ENCODE assay signal across 12 cellular contexts in the genomic region with DNA sequence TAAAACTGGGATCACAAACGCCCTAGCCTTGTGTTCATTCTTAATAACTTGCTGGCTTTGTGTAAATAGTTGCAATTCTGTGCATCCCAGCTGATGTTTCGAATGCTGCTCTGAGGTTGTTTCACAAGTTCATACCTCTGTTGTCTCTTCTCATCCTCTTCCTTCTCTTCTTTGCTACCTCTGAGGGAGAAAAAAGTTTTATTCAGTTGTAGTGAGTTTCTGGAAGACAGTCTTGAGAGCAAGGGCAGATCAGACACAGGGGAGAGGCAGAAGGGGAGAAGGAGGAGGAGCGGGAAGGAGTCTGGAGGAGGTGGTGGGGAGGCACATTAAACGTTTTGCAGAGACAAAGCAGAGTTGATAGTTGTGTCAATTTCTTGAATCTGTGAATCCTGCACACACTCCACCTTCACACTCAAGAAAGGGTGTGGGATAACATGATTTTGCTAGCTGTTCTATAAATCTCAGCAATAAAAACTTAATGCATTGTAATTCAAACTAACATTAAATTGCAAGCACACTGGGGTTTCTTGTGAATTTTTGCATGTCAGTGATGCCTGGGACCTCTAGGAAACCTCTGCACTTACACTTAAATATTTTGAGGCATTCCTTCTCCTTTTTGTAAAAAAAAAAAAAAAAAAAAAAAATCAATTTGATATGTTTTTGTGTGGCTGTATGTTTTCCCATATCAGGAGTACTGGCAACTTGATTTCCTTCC. TPM values are rescaled to one million over a fixed set of nuclear protein-coding genes. Genes with fewer than 3 reads are reported as not detected.
A peak's percentile ranks its signal among the peaks of the same experiment; 100 is the strongest.
DNase-seq lines count a peak whose midpoint lies in the region; ATAC-seq, FAIRE-seq and TF ChIP-seq lines count a peak whose summit lies in the region.
"Had no signal": no experiment of that assay in that cellular context is flagged by ENCODE, and none has a peak within 500 bp of the region (broad histone marks: within the 10 kb centered on the region; RNA-seq: fewer than 3 reads in every experiment).

No MANE protein-coding gene starts in this region.

- TF ChIP-seq POLR2A in right lobe of liver (IDR thresholded peaks at IDR 0.05) (no peak), HepG2 (IDR thresholded peaks at IDR 0.05; ENCODE audit: insufficient read depth in 1 of 2, low read depth in 2 of 2, low read length in 2 of 2) (no peak)

- peak overlapping the region in 2 of 3 donors; percentile 43 to 70 for H3K27ac ChIP-seq in right lobe of liver
- H3K27ac ChIP-seq in HepG2 (ENCODE audit: extremely low read length, insufficient read depth, low read length) = no peak overlapping the region
- no peak overlapping the region for H3K27ac ChIP-seq in neural progenitor cell

- 50% methylated on average over 4 of the region's 4 CpGs for WGBS in right lobe of liver (ENCODE audit: insufficient coverage, low coverage, low lambda C conversion rate, missing lambda C conversion rate)
- 61% methylated on average over 4 of the region's 4 CpGs for WGBS in HepG2 (ENCODE audit: low lambda C conversion rate)

- TF ChIP-seq CTCF in right lobe of liver (IDR thresholded peaks at IDR 0.05) (no peak), HepG2 (CRISPR knock-in tag; IDR thresholded peaks at IDR 0.05) (no peak), fibroblast of pulmonary artery (IDR thresholded peaks at IDR 0.05; ENCODE audit: low read length, missing control alignments) (no peak), neural progenitor cell (IDR thresholded peaks at IDR 0.05) (no peak)

- H3K27ac Mint-ChIP-seq in neural progenitor cell = no peak overlapping the region

- no peak overlapping the region for H3K4me2 ChIP-seq in HepG2 (ENCODE audit: low read depth, low read length)
- no peak overlapping the region for H3K4me2 ChIP-seq in neural progenitor cell

- intact Hi-C loops in right lobe of liver (cut with DNase I) (no loop called here), HepG2 (cut with micrococcal nuclease; ENCODE audit: unreplicated experiment) (no loop called here)

- FAIRE-seq in HepG2 (lab: Jason Lieb, UNC) = no peak
- FAIRE-seq: colon had no signal

- H2AFZ ChIP-seq in HepG2 (ENCODE audit: low read length) = no peak overlapping the region
- no peak overlapping the region for H2AFZ ChIP-seq in neural progenitor cell (replicated peaks)

- H3K9ac ChIP-seq in HepG2 (ENCODE audit: insufficient read depth, low read depth, low read length) (no peak overlapping the region), neural progenitor cell (no peak overlapping the region)

- TF ChIP-seq RAD21 in HepG2 (CRISPR knock-in tag; IDR thresholded peaks at IDR 0.05) = no peak

- peak overlapping the region; percentile 93 for H3K4me3 Mint-ChIP-seq in neural progenitor cell

- no peaks in the 10 kb centered on the region for H4K20me1 ChIP-seq in HepG2 (ENCODE audit: insufficient read depth, low read length)
- H4K20me1 ChIP-seq in neural progenitor cell (ENCODE audit: low read depth) = peaks cover 57% of the 10 kb centered on the region

- H3F3A ChIP-seq in neural progenitor cell (ENCODE audit: low read depth) = peaks cover 72% of the 10 kb centered on the region

- POLR2A ChIA-PET in HepG2 (lab: Yijun Ruan, JAX) = no interaction called here

- DNase-seq in right lobe of liver (no peak), HepG2 (ENCODE audit: low spot score) (no peak), fibroblast of pulmonary artery (ENCODE audit: low read depth) (no peak), neural progenitor cell (ENCODE audit: low spot score) (no peak), NCI-H82 (lab: John Stamatoyannopoulos, UW) (no peak), SIG-M5 (lab: John Stamatoyannopoulos, UW) (no peak)
- DNase-seq in activated naive CD4-positive, alpha-beta T cell treated with Interleukin-2 at 50 U/mL for 16 hours = no peak
- DNase-seq: activated CD4-positive, alpha-beta T cell treated with anti-CD3 and anti-CD28 coated beads for 48 hours; NCI-H2029; stimulated activated CD4-positive, alpha-beta T cell treated with anti-CD3 and anti-CD28 coated beads, Interleukin-15, amount 100 ng/mL, for 24 hours had no signal

- no peaks in the 10 kb centered on the region for H3K36me3 ChIP-seq in right lobe of liver
- no peaks in the 10 kb centered on the region; a peak in 1 of 5 replicates for H3K36me3 ChIP-seq in HepG2 (replicated peaks in 1 of 2; ENCODE audit: control insufficient read depth in 1 of 2, insufficient read depth in 2 of 2, low read length in 2 of 2)
- no peaks in the 10 kb centered on the region for H3K36me3 ChIP-seq in neural progenitor cell

- H3K4me3 ChIP-seq in right lobe of liver = no peak overlapping the region
- H3K4me3 ChIP-seq in HepG2 (replicated peaks in 1 of 3; ENCODE audit: insufficient read depth in 1 of 3, low read depth in 2 of 3, low read length in 3 of 3) = no peak overlapping the region
- peak overlapping the region; percentile 92 for H3K4me3 ChIP-seq in fibroblast of pulmonary artery (replicated peaks; ENCODE audit: low read depth, low read length)
- H3K4me3 ChIP-seq in neural progenitor cell = no peak overlapping the region

- H3K4me1 ChIP-seq in right lobe of liver (peaks cover 0 to 7% (median 0%) of the 10 kb centered on the region in 4 donors), HepG2 (ENCODE audit: insufficient read depth, low read length) (peaks cover 4% of the 10 kb centered on the region), neural progenitor cell (peaks cover 76% of the 10 kb centered on the region)

- CTCF ChIA-PET in HepG2 (lab: Yijun Ruan, JAX; ENCODE audit: low intra/inter-chr PET ratio, low total read pairs) = no interaction called here

- BruUV-seq in HepG2 (replicated peaks; lab: Mats Ljungman, UMichigan) = no TSS peak

- H3K36me3 Mint-ChIP-seq in neural progenitor cell = peaks cover 19% of the 10 kb centered on the region

- no peaks in the 10 kb centered on the region for H3K9me3 Mint-ChIP-seq in neural progenitor cell

- H3K9me3 ChIP-seq in right lobe of liver = no peaks in the 10 kb centered on the region
- H3K9me3 ChIP-seq in HepG2 (ENCODE audit: low read length) = no peaks in the 10 kb centered on the region
- H3K9me3 ChIP-seq in neural progenitor cell (ENCODE audit: low read depth) = no peaks in the 10 kb centered on the region

- TF ChIP-seq EP300 in HepG2 (IDR thresholded peaks at IDR 0.05; ENCODE audit: low read depth in 2 of 2, low read length in 2 of 2) (no peak), HepG2 (CRISPR knock-in tag; IDR thresholded peaks at IDR 0.05; ENCODE audit: borderline replicate concordance) (no peak)

- in situ Hi-C loops in HepG2 (cut with HindIII; ENCODE audit: extremely low pct_ligation_motif_present, low pct_unique_long_range_greater_than_20kb) = loop anchor here (25.0 kb wide), 4 partner anchors 770 to 1595 kb away; no protein-coding TSS in a partner anchor

- no peaks in the 10 kb centered on the region for H3K79me2 ChIP-seq in HepG2 (ENCODE audit: insufficient read depth, low read length)
- H3K79me2 ChIP-seq in neural progenitor cell (ENCODE audit: low read depth) = no peaks in the 10 kb centered on the region

- H3K27me3 ChIP-seq in right lobe of liver (no peaks in the 10 kb centered on the region), HepG2 (ENCODE audit: control insufficient read depth in 1 of 2, insufficient read depth in 2 of 2, low read length in 2 of 2) (no peaks in the 10 kb centered on the region), neural progenitor cell (peaks cover 100% of the 10 kb centered on the region)

- peaks cover 50% of the 10 kb centered on the region for H3K27me3 Mint-ChIP-seq in neural progenitor cell (ENCODE audit: insufficient read depth, low read depth)

- H3K4me1 Mint-ChIP-seq in neural progenitor cell = peaks cover 61% of the 10 kb centered on the region

- ATAC-seq in right lobe of liver (no peak), HepG2 (no peak), HG03025 (IDR thresholded peaks at IDR 0.05; ENCODE audit: low FRiP score, unreplicated experiment) (no peak)

TF ChIP-seq in HepG2, 621 proteins besides CTCF, POLR2A, EP300 and RAD21:
- TF ChIP-seq ZEB1 (IDR thresholded peaks at IDR 0.05; ENCODE audit: insufficient replicate concordance, low read depth) (no peak), DMAP1 (CRISPR knock-in tag; IDR thresholded peaks at IDR 0.05) (no peak), NFRKB (IDR thresholded peaks at IDR 0.05) (no peak), PITX1 (CRISPR knock-in tag; IDR thresholded peaks at IDR 0.05) (no peak), ZNF432 (CRISPR knock-in tag; IDR thresholded peaks at IDR 0.05; ENCODE audit: borderline replicate concordance) (no peak)
TF ChIP-seq in HepG2: peak in this region for 0.

RNA-seq across cellular contexts. Expression of gene MEIS1, which starts 6.9 kb away (rescaled TPM):
- total RNA-seq in right lobe of liver (1 to 10 TPM; 3.1 to 8.8 (median 4.2) TPM), HepG2 (2016; rRNA removed; fragmentation: Illumina TruSeq; extraction: Trizol) (4.5 and 6.0 TPM in 2 replicates), neural progenitor cell (ENCODE audit: low replicate concordance) (10.7 and 14.7 TPM in 2 replicates)
- 0.88 and 1.3 TPM in 2 replicates for total RNA-seq in HepG2 (2016; cell fraction: cytosol; rRNA removed; fragmentation: Illumina TruSeq; extraction: Trizol; ENCODE audit: low read depth)
- 4.4 and 6.6 TPM in 2 replicates for total RNA-seq in HepG2 (2016; cell fraction: insoluble cytoplasmic fraction; rRNA removed; fragmentation: Illumina TruSeq; extraction: Trizol)
- total RNA-seq in HepG2 (2016; cell fraction: membrane; rRNA removed; fragmentation: Illumina TruSeq; extraction: Trizol) = 2.1 and 4.3 TPM in 2 replicates
- 11.1 and 12.8 TPM in 2 replicates for total RNA-seq in HepG2 (2016; cell fraction: nucleus; rRNA removed; fragmentation: Illumina TruSeq; extraction: Trizol)
- 2.6 and 3.8 TPM in 2 replicates for polyA plus RNA-seq in HepG2 (2011; rRNA removed)
- polyA plus RNA-seq in HepG2 (2011; cell fraction: cytosol; rRNA removed) = 1.2 and 2.1 TPM in 2 replicates
- 3.6 and 3.7 TPM in 2 replicates for polyA plus RNA-seq in HepG2 (2011; cell fraction: nucleus; rRNA removed)
- polyA plus RNA-seq in HepG2 (2012) = 1.7 and 2.9 TPM in 2 replicates
- 0.16 and 0.49 TPM in 2 replicates for polyA plus RNA-seq in HepG2 (2016; cell fraction: cytosol; fragmentation: Illumina TruSeq; extraction: Trizol; ENCODE audit: low read depth)
- polyA plus RNA-seq in HepG2 (2016; cell fraction: insoluble cytoplasmic fraction; fragmentation: Illumina TruSeq; extraction: Trizol; ENCODE audit: low read depth) = 4.1 and 4.2 TPM in 2 replicates
- polyA plus RNA-seq in HepG2 (2016; cell fraction: membrane; fragmentation: Illumina TruSeq; extraction: Trizol; ENCODE audit: low read depth) = 1.0 and 1.1 TPM in 2 replicates
- polyA plus RNA-seq in HepG2 (2016; cell fraction: nucleus; fragmentation: Illumina TruSeq; extraction: Trizol; ENCODE audit: insufficient read depth, low read depth) = 4.8 and 9.7 TPM in 2 replicates
- polyA minus RNA-seq in HepG2 (2011; rRNA and poly(A)+ RNA removed; ENCODE audit: low replicate concordance) = 6.9 and 19.7 TPM in 2 replicates
- polyA minus RNA-seq in HepG2 (2011; cell fraction: cytosol; rRNA and poly(A)+ RNA removed) = 4.3 and 5.7 TPM in 2 replicates
- 19.1 and 25.4 TPM in 2 replicates for polyA minus RNA-seq in HepG2 (2011; cell fraction: nucleus; rRNA and poly(A)+ RNA removed)

Comparison
In these comparisons a context has a peak if more than half of its experiments do, and no peak if none do; other contexts are left out.
1. H3K27ac ChIP-seq: peak in right lobe of liver (2 of 3); none in HepG2 (single experiment) and neural progenitor cell (single experiment).